Comparison of ENCODE assay signal across 7 cellular contexts in the genomic region with DNA sequence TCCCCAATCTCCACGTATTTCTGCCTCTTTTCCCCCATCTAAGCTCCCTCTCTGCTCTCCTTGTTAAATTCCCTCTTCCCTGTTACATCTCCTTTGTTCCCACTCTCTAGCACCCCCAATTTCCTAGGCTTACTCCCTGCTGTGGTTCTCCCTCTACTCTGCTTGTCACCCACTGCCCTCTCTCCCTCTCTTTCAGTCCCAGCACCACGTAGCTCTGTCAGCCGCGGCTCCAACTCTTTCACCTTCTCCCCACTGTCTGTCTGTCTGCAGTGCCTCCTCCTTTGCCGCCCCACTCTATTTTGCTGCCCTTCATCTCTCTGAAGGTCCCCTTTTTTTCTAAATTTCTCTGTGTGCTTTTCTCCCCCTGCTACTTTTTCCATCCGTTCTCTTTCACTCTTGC. TPM values are rescaled to one million over a fixed set of nuclear protein-coding genes. Genes with fewer than 3 reads are reported as not detected.
DNase-seq lines count a peak whose midpoint lies in the region; ATAC-seq, FAIRE-seq and TF ChIP-seq lines count a peak whose summit lies in the region.

No MANE protein-coding gene starts in this region.

- H3K4me1 Mint-ChIP-seq in HFFc6 (ENCODE audit: low read depth) = peaks cover 28% of the 10 kb centered on the region
- peaks cover 31% of the 10 kb centered on the region for H3K4me1 Mint-ChIP-seq in activated CD8-positive, alpha-beta T cell treated with anti-CD3 and anti-CD28 coated beads for 36 hours (ENCODE audit: low read depth)
- peaks cover 40% of the 10 kb centered on the region for H3K4me1 Mint-ChIP-seq in stimulated activated effector memory CD8-positive, alpha-beta T cell treated with anti-CD3 and anti-CD28 coated beads, Interleukin-12 subunit alpha, Interleukin-12 subunit beta, amount 100 ng/mL, for 72 hours

- no peak for TF ChIP-seq CTCF in HFFc6 (IDR thresholded peaks at IDR 0.05)
- no peak for TF ChIP-seq CTCF in activated CD8-positive, alpha-beta T cell treated with anti-CD3 and anti-CD28 coated beads for 36 hours (IDR thresholded peaks at IDR 0.05)

- no peak for FAIRE-seq in H54 (lab: Jason Lieb, UNC)

- POLR2A ChIA-PET in activated CD8-positive, alpha-beta T cell treated with anti-CD3 and anti-CD28 coated beads for 36 hours (lab: Charles Lee) = interaction anchor here (0.6 to 1.9 kb wide), 4 partner anchors 12 to 552 kb away, joined by 3 to 5 read pairs (median 5); no protein-coding TSS in a partner anchor

- intact Hi-C loops in activated CD8-positive, alpha-beta T cell treated with anti-CD3 and anti-CD28 coated beads for 36 hours (cut with micrococcal nuclease) = no loop called here

- DNase-seq in HFFc6 = no peak
- peak; percentile 14 for DNase-seq in activated CD8-positive, alpha-beta T cell treated with anti-CD3 and anti-CD28 coated beads for 36 hours
- DNase-seq in stimulated activated effector memory CD8-positive, alpha-beta T cell treated with anti-CD3 and anti-CD28 coated beads, Interleukin-12 subunit alpha, Interleukin-12 subunit beta, amount 100 ng/mL, for 72 hours (ENCODE audit: low spot score in 2 of 2) = no peak
- no peak for DNase-seq in H54 (ENCODE audit: insufficient read length, low spot score)

- H3K4me3 Mint-ChIP-seq in HFFc6 = peak overlapping the region; percentile 98
- peak overlapping the region; percentile 96 for H3K4me3 Mint-ChIP-seq in activated CD8-positive, alpha-beta T cell treated with anti-CD3 and anti-CD28 coated beads for 36 hours
- peak overlapping the region; percentile 96 for H3K4me3 Mint-ChIP-seq in stimulated activated effector memory CD8-positive, alpha-beta T cell treated with anti-CD3 and anti-CD28 coated beads, Interleukin-12 subunit alpha, Interleukin-12 subunit beta, amount 100 ng/mL, for 72 hours

- no peaks in the 10 kb centered on the region; the same call in 1 of the 2 replicates for H3K27me3 Mint-ChIP-seq in HFFc6 (ENCODE audit: insufficient read depth)
- H3K27me3 Mint-ChIP-seq in activated CD8-positive, alpha-beta T cell treated with anti-CD3 and anti-CD28 coated beads for 36 hours = no peaks in the 10 kb centered on the region

- H3K9me3 Mint-ChIP-seq in HFFc6 = peaks cover 73% of the 10 kb centered on the region
- peaks cover 49% of the 10 kb centered on the region for H3K9me3 Mint-ChIP-seq in activated CD8-positive, alpha-beta T cell treated with anti-CD3 and anti-CD28 coated beads for 36 hours
- peaks cover 28% of the 10 kb centered on the region for H3K9me3 Mint-ChIP-seq in stimulated activated effector memory CD8-positive, alpha-beta T cell treated with anti-CD3 and anti-CD28 coated beads, Interleukin-12 subunit alpha, Interleukin-12 subunit beta, amount 100 ng/mL, for 72 hours

- H3K4me3 ChIP-seq in iPS-11a (ENCODE audit: low read depth, low read length) = peak overlapping the region; percentile 98

- peaks cover 74% of the 10 kb centered on the region for H3K36me3 Mint-ChIP-seq in HFFc6 (ENCODE audit: low read depth)
- peaks cover 68% of the 10 kb centered on the region for H3K36me3 Mint-ChIP-seq in activated CD8-positive, alpha-beta T cell treated with anti-CD3 and anti-CD28 coated beads for 36 hours (ENCODE audit: low read depth)
- H3K36me3 Mint-ChIP-seq in stimulated activated effector memory CD8-positive, alpha-beta T cell treated with anti-CD3 and anti-CD28 coated beads, Interleukin-12 subunit alpha, Interleukin-12 subunit beta, amount 100 ng/mL, for 72 hours = peaks cover 57% of the 10 kb centered on the region

- CTCF ChIA-PET in activated CD8-positive, alpha-beta T cell treated with anti-CD3 and anti-CD28 coated beads for 36 hours (lab: Charles Lee) = no interaction called here

- no peak for TF ChIP-seq POLR2A in H54 (IDR thresholded peaks at IDR 0.05; ENCODE audit: low read depth, low read length)

- no peak for ATAC-seq in activated CD8-positive, alpha-beta T cell treated with anti-CD3 and anti-CD28 coated beads for 36 hours
- no peak for ATAC-seq in stimulated activated effector memory CD8-positive, alpha-beta T cell treated with anti-CD3 and anti-CD28 coated beads, Interleukin-12 subunit alpha, Interleukin-12 subunit beta, amount 100 ng/mL, for 72 hours
- ATAC-seq in HG03439 (IDR thresholded peaks at IDR 0.05; ENCODE audit: unreplicated experiment) = no peak
- ATAC-seq in GM19351 (IDR thresholded peaks at IDR 0.05; ENCODE audit: unreplicated experiment) = no peak

- H3K27ac Mint-ChIP-seq in HFFc6 = peak overlapping the region; percentile 95
- H3K27ac Mint-ChIP-seq in activated CD8-positive, alpha-beta T cell treated with anti-CD3 and anti-CD28 coated beads for 36 hours = peak overlapping the region; percentile 99
- peak overlapping the region; percentile 99 for H3K27ac Mint-ChIP-seq in stimulated activated effector memory CD8-positive, alpha-beta T cell treated with anti-CD3 and anti-CD28 coated beads, Interleukin-12 subunit alpha, Interleukin-12 subunit beta, amount 100 ng/mL, for 72 hours

RNA-seq across cellular contexts. Expression of a gene that starts 1.0 kb away (rescaled TPM):
- 10 to 100 TPM; 13.2 to 17.1 (median 14.3) TPM for total RNA-seq in HFFc6 (2021; fragmentation: NEBNext Ultra II Directional; extraction: Animal tissue kit (Norgen Biotek cat#: 25700))
- 10 to 100 TPM; 19.2 to 22.7 TPM for total RNA-seq in activated CD8-positive, alpha-beta T cell treated with anti-CD3 and anti-CD28 coated beads for 36 hours

RNA-seq across cellular contexts. Expression of a gene that starts 45.2 kb away (rescaled TPM):
- total RNA-seq in HFFc6 (2021; fragmentation: NEBNext Ultra II Directional; extraction: Animal tissue kit (Norgen Biotek cat#: 25700)) = 10 to 100 TPM in 3 of 6 experiments, 1 to 10 TPM in 3; 8.6 to 11.0 (median 9.9) TPM
- total RNA-seq in activated CD8-positive, alpha-beta T cell treated with anti-CD3 and anti-CD28 coated beads for 36 hours = 10 to 100 TPM; 11.2 to 11.7 TPM

RNA-seq across cellular contexts. Expression of a gene that starts 45.9 kb away (rescaled TPM):
- total RNA-seq in HFFc6 (2021; fragmentation: NEBNext Ultra II Directional; extraction: Animal tissue kit (Norgen Biotek cat#: 25700)) = 1 to 10 TPM; 5.6 to 6.9 (median 6.7) TPM
- 10 to 100 TPM; 15.8 to 16.3 TPM for total RNA-seq in activated CD8-positive, alpha-beta T cell treated with anti-CD3 and anti-CD28 coated beads for 36 hours
